1 cellular context compared by ENCODE assay signal in genomic region chr6:26097268-26097875, GRCh38.
A peak's percentile ranks its signal among the peaks of the same experiment; 100 is the strongest.
TF ChIP-seq lines count a peak whose summit lies in the region.

No MANE protein-coding gene starts in this region.

TF ChIP-seq in K562, 482 proteins besides CTCF, POLR2A, EP300 and RAD21 (continued from another document):
- no peak for TF ChIP-seq ASH1L (IDR thresholded peaks at IDR 0.05; ENCODE audit: borderline replicate concordance, low read depth, partially characterized antibody)
- TF ChIP-seq NFE2 (IDR thresholded peaks at IDR 0.05; ENCODE audit: low read depth) = 0 out of 2 replicates have a peak, but pooled peaks have one; percentile 1
- 0 out of 2 replicates have a peak, but pooled peaks have one; percentile 12 for TF ChIP-seq RB1 (IDR thresholded peaks at IDR 0.05; ENCODE audit: low read depth)
- no peak for TF ChIP-seq TBL1XR1 (IDR thresholded peaks at IDR 0.05; ENCODE audit: low read length in 2 of 2)
- 0 out of 2 replicates have a peak, but pooled peaks have one; percentile 26 for TF ChIP-seq ZNF592 (IDR thresholded peaks at IDR 0.05)
- peak; percentile 83 for TF ChIP-seq SMC3 (conservative IDR thresholded peaks at IDR 0.05; ENCODE audit: insufficient read depth, low read depth, low read length)
- no peak for TF ChIP-seq ZNF3 (CRISPR knock-in tag; IDR thresholded peaks at IDR 0.05)
- TF ChIP-seq ARID2 (IDR thresholded peaks at IDR 0.05) = peak; percentile 66; the same call in 1 of the 2 replicates
- no peak for TF ChIP-seq ZNF780A (CRISPR knock-in tag; IDR thresholded peaks at IDR 0.05)
- no peak for TF ChIP-seq HMBOX1 (IDR thresholded peaks at IDR 0.05)
- TF ChIP-seq CREM (IDR thresholded peaks at IDR 0.05; ENCODE audit: low read depth) = 0 out of 2 replicates have a peak, but pooled peaks have one; percentile 18
- no peak for TF ChIP-seq ZNF655 (CRISPR knock-in tag; IDR thresholded peaks at IDR 0.05)
- no peak for TF ChIP-seq SMAD3 (CRISPR knock-in tag; conservative IDR thresholded peaks at IDR 0.05)
